In genomic region chr1:109928591-109929111, GRCh38 we compare ENCODE assay signal across 10 cellular contexts. TPM values are rescaled to one million over a fixed set of nuclear protein-coding genes. Genes with fewer than 3 reads are reported as not detected.
A peak's percentile ranks its signal among the peaks of the same experiment; 100 is the strongest.
DNase-seq lines count a peak whose midpoint lies in the region; ATAC-seq and TF ChIP-seq lines count a peak whose summit lies in the region.
"Had no signal": no experiment of that assay in that cellular context is flagged by ENCODE, and none has a peak within 500 bp of the region (broad histone marks: within the 10 kb centered on the region; RNA-seq: fewer than 3 reads in every experiment).

No MANE protein-coding gene starts in this region.

- H3K27me3 Mint-ChIP-seq in natural killer cell treated with Interleukin-12 subunit alpha and Interleukin-12 subunit beta and Interleukin-15 and Interleukin-18, amount 100 ng/mL, for 72 hours: peaks cover 0 to 4% of the 10 kb centered on the region in 2 donors

- DNase-seq in RWPE2 (ENCODE audit: low spot score) (no peak), fibroblast of mammary gland (ENCODE audit: low read depth) (peak; percentile 89), transverse colon (peak; percentile 36), germinal center (ENCODE audit: low spot score) (no peak), NCI-H82 treated with DMSO at 0.1 percent for 48 hours (lab: John Stamatoyannopoulos, UW; ENCODE audit: unreplicated experiment) (no peak)
- no peak for DNase-seq in natural killer cell treated with Interleukin-12 subunit alpha and Interleukin-12 subunit beta and Interleukin-15 and Interleukin-18, amount 100 ng/mL, for 72 hours (ENCODE audit: low spot score)
- DNase-seq: activated T-cell treated with anti-CD3 and anti-CD28 coated beads for 4 hours, HFFc6 had no signal

- no peak for TF ChIP-seq POLR2A in transverse colon (IDR thresholded peaks at IDR 0.05)

- H3K9me3 Mint-ChIP-seq in natural killer cell treated with Interleukin-12 subunit alpha and Interleukin-12 subunit beta and Interleukin-15 and Interleukin-18, amount 100 ng/mL, for 72 hours: no peaks in the 10 kb centered on the region

- H3K4me1 ChIP-seq in RWPE2 (ENCODE audit: insufficient read depth, poor library complexity, severe bottlenecking) (peaks cover 23% of the 10 kb centered on the region), muscle layer of duodenum (ENCODE audit: control insufficient read depth in 1 of 2, insufficient read depth in 2 of 2, low read length in 2 of 2) (peaks cover 29 to 60% of the 10 kb centered on the region in 2 donors), transverse colon (peaks cover 29 to 66% (median 41%) of the 10 kb centered on the region in 4 donors)

- in situ Hi-C loops in transverse colon (cut with MboI; ENCODE audit: low pct_ligation_motif_present in 1 of 4, low pct_unique_long_range_greater_than_20kb in 1 of 4, low sequenced_read_pairs in 3 of 4): loop anchor here in 1 of 4 donors (5.0 kb wide), 1 partner anchor 54 kb away; the partner anchor contains the start of gene AHCYL1

- no peaks in the 10 kb centered on the region; the same call in 1 of the 2 replicates for H3K36me3 ChIP-seq in RWPE2 (ENCODE audit: low read depth)
- H3K36me3 ChIP-seq in muscle layer of duodenum (ENCODE audit: control insufficient read depth in 1 of 2, insufficient read depth in 2 of 2, low read length in 2 of 2): peaks cover 40% of the 10 kb centered on the region in 2 donors
- no peaks in the 10 kb centered on the region for H3K36me3 ChIP-seq in transverse colon

- intact Hi-C loops in transverse colon (cut with DNase I; ENCODE audit: low total_unique reads): loop anchor here (10.0 kb wide), 1 partner anchor 56 kb away; the partner anchor contains the start of gene AHCYL1

- no peak overlapping the region for H3K27ac Mint-ChIP-seq in natural killer cell treated with Interleukin-12 subunit alpha and Interleukin-12 subunit beta and Interleukin-15 and Interleukin-18, amount 100 ng/mL, for 72 hours
- H3K27ac Mint-ChIP-seq: HFFc6 had no signal

- TF ChIP-seq EP300 in transverse colon (IDR thresholded peaks at IDR 0.05; ENCODE audit: low read depth): no peak

- H3K4me3 Mint-ChIP-seq in natural killer cell treated with Interleukin-12 subunit alpha and Interleukin-12 subunit beta and Interleukin-15 and Interleukin-18, amount 100 ng/mL, for 72 hours: no peak overlapping the region
- H3K4me3 Mint-ChIP-seq: HFFc6 had no signal

- H3K9me3 ChIP-seq in RWPE2 (ENCODE audit: severe bottlenecking): no peaks in the 10 kb centered on the region
- H3K9me3 ChIP-seq in muscle layer of duodenum (ENCODE audit: control insufficient read depth in 1 of 2, low read length in 2 of 2): no peaks in the 10 kb centered on the region
- no peaks in the 10 kb centered on the region for H3K9me3 ChIP-seq in transverse colon

- H3K4me3 ChIP-seq in RWPE2 (ENCODE audit: severe bottlenecking) (no peak overlapping the region), fibroblast of mammary gland (ENCODE audit: control insufficient read depth, low read depth, low read length) (no peak overlapping the region), muscle layer of duodenum (ENCODE audit: low read depth in 1 of 2, low read length in 2 of 2) (no peak overlapping the region), transverse colon (no peak overlapping the region)

- peaks cover 1 to 6% of the 10 kb centered on the region in 2 donors for H3K4me1 Mint-ChIP-seq in natural killer cell treated with Interleukin-12 subunit alpha and Interleukin-12 subunit beta and Interleukin-15 and Interleukin-18, amount 100 ng/mL, for 72 hours (ENCODE audit: low read depth in 2 of 2)

- WGBS in transverse colon (ENCODE audit: low coverage in 1 of 2), 2 donors: 62 to 70% methylated on average over 6 to 8 of the region's 8 CpGs

- ATAC-seq in RWPE2 (ENCODE audit: low read depth) (peak; percentile 30; the same call in 2 of the 3 replicates), GM19463 (IDR thresholded peaks at IDR 0.05; ENCODE audit: unreplicated experiment) (no peak)
- no peak for ATAC-seq in natural killer cell treated with Interleukin-12 subunit alpha and Interleukin-12 subunit beta and Interleukin-15 and Interleukin-18, amount 100 ng/mL, for 72 hours

- peaks cover 5% of the 10 kb centered on the region for H3K36me3 Mint-ChIP-seq in natural killer cell treated with Interleukin-12 subunit alpha and Interleukin-12 subunit beta and Interleukin-15 and Interleukin-18, amount 100 ng/mL, for 72 hours

- TF ChIP-seq CTCF in RWPE2 (IDR thresholded peaks at IDR 0.05; ENCODE audit: poor library complexity, severe bottlenecking) (no peak), fibroblast of mammary gland (conservative IDR thresholded peaks at IDR 0.05; ENCODE audit: control insufficient read depth, insufficient read depth, low read depth, low read length) (no peak), transverse colon (IDR thresholded peaks at IDR 0.05) (no peak)

- peak overlapping the region; percentile 60 for H3K27ac ChIP-seq in RWPE2 (ENCODE audit: poor library complexity, severe bottlenecking)
- H3K27ac ChIP-seq in muscle layer of duodenum (ENCODE audit: low read length): peak overlapping the region; percentile 42
- peak overlapping the region; percentile 56 to 85 (median 74) for H3K27ac ChIP-seq in transverse colon

- H3K27me3 ChIP-seq in RWPE2 (ENCODE audit: insufficient read depth, poor library complexity, severe bottlenecking) (no peaks in the 10 kb centered on the region), muscle layer of duodenum (ENCODE audit: low read depth, low read length) (no peaks in the 10 kb centered on the region), transverse colon (no peaks in the 10 kb centered on the region)

RNA-seq across cellular contexts. Expression of gene CSF1, which starts 18.0 kb away (rescaled TPM):
- total RNA-seq in transverse colon: 10 to 100 TPM in 3 of 4 donors, 1 to 10 TPM in 1; 9.7 to 63.1 (median 14.4) TPM
- total RNA-seq in natural killer cell treated with Interleukin-12 subunit alpha and Interleukin-12 subunit beta and Interleukin-15 and Interleukin-18, amount 100 ng/mL, for 72 hours: 10 to 100 TPM in 1 of 2 donors, 1 to 10 TPM in 1; 5.6 to 24.1 TPM

RNA-seq across cellular contexts. Expression of gene AHCYL1, which starts 55.9 kb away (rescaled TPM):
- 10 to 100 TPM; 31.8 to 71.5 (median 51.3) TPM for total RNA-seq in transverse colon
- total RNA-seq in natural killer cell treated with Interleukin-12 subunit alpha and Interleukin-12 subunit beta and Interleukin-15 and Interleukin-18, amount 100 ng/mL, for 72 hours: 10 to 100 TPM; 44.8 to 47.8 TPM

Comparison
In these comparisons a context has a peak if more than half of its experiments do, and no peak if none do; other contexts are left out.
1. DNase-seq: peak in fibroblast of mammary gland (single experiment) and transverse colon (single experiment); none in RWPE2 (single experiment), germinal center (single experiment), natural killer cell treated with Interleukin-12 subunit alpha and Interleukin-12 subunit beta and Interleukin-15 and Interleukin-18, amount 100 ng/mL, for 72 hours (single experiment) and NCI-H82 treated with DMSO at 0.1 percent for 48 hours (single experiment).
2. Peak in every context shown above with its lines, with median percentiles within 50 percentile points of each other: H3K27ac ChIP-seq.